11 cellular contexts compared by ENCODE assay signal in the genomic region with DNA sequence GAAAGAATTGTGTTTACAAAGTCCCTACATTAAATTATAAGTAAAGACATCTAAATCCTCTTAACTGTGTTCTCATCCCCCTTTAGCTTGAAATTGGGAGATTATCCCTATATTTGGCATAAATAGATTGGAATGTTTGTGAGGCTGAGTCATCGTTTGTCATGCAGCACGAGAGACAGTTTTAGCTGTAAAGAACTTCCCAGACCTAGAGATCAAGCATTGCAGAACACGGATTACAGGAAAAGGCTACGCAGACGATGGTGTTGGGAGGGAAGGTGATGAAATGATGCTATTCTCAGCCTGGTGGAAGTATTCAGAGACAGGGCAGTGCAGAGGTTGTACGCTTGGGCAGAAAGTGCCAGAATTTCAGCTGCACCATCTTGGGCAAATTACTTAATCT.
DNase-seq lines count a peak whose midpoint lies in the region; ATAC-seq and TF ChIP-seq lines count a peak whose summit lies in the region.
"Had no signal": no experiment of that assay in that cellular context is flagged by ENCODE, and none has a peak within 500 bp of the region (broad histone marks: within the 10 kb centered on the region; RNA-seq: fewer than 3 reads in every experiment).

No MANE protein-coding gene starts in this region.

- H3K9me2 ChIP-seq in PC-9 (ENCODE audit: insufficient read depth): no peaks in the 10 kb centered on the region

- no peaks in the 10 kb centered on the region for H4K20me1 ChIP-seq in PC-9 (ENCODE audit: insufficient read depth)

- no peaks in the 10 kb centered on the region for H3K36me3 Mint-ChIP-seq in T-helper 2 cell treated with Interferon-gamma antibody and Interleukin-4, amounts not matched to agents 5 μg/mL and 100 μg/mL, for 36 hours (ENCODE audit: low read depth)
- no peaks in the 10 kb centered on the region for H3K36me3 Mint-ChIP-seq in naive thymus-derived CD4-positive, alpha-beta T cell

- no peaks in the 10 kb centered on the region for H3K79me2 ChIP-seq in PC-9 (ENCODE audit: low read depth)

- no peaks in the 10 kb centered on the region for H3K27me3 ChIP-seq in PC-9 (ENCODE audit: insufficient read depth, low read depth)
- no peaks in the 10 kb centered on the region for H3K27me3 ChIP-seq in naive thymus-derived CD4-positive, alpha-beta T cell (ENCODE audit: control insufficient read depth in 2 of 2, insufficient read depth in 2 of 2, low read length in 2 of 2)

- peak overlapping the region; percentile 38; the same call in 1 of the 2 replicates for H3K27ac ChIP-seq in PC-9
- no peak overlapping the region for H3K27ac ChIP-seq in naive thymus-derived CD4-positive, alpha-beta T cell (ENCODE audit: low read depth, low read length)

- TF ChIP-seq CTCF in PC-9 (conservative IDR thresholded peaks at IDR 0.05) (no peak), epithelial cell of proximal tubule (conservative IDR thresholded peaks at IDR 0.05; ENCODE audit: low read depth, low read length) (no peak)

- no TSS peak for BruUV-seq in PC-9 (replicated peaks; lab: Mats Ljungman, UMichigan)

- POLR2A ChIA-PET in PC-9 (lab: Charles Lee; ENCODE audit: unreplicated experiment): no interaction called here
- POLR2A ChIA-PET in naive thymus-derived CD4-positive, alpha-beta T cell (lab: Charles Lee): no interaction called here

- peaks cover 13% of the 10 kb centered on the region for H3K4me1 ChIP-seq in PC-9 (replicated peaks; ENCODE audit: insufficient read depth)
- no peaks in the 10 kb centered on the region for H3K4me1 ChIP-seq in naive thymus-derived CD4-positive, alpha-beta T cell (ENCODE audit: control insufficient read depth in 2 of 2, insufficient read depth in 2 of 2, low read length in 2 of 2)

- no peaks in the 10 kb centered on the region for H3K36me3 ChIP-seq in PC-9 (ENCODE audit: low read depth)
- H3K36me3 ChIP-seq in naive thymus-derived CD4-positive, alpha-beta T cell (ENCODE audit: control insufficient read depth in 2 of 3, insufficient read depth in 3 of 3, low read length in 3 of 3): no peaks in the 10 kb centered on the region

- H3F3A ChIP-seq in PC-9 (ENCODE audit: insufficient read depth, low read depth): no peaks in the 10 kb centered on the region

- H3K9me3 ChIP-seq in PC-9 (ENCODE audit: insufficient read depth, low read depth): no peaks in the 10 kb centered on the region
- H3K9me3 ChIP-seq in naive thymus-derived CD4-positive, alpha-beta T cell (ENCODE audit: control insufficient read depth in 2 of 3, low read length in 3 of 3): no peaks in the 10 kb centered on the region

- no peak overlapping the region for H3K4me3 Mint-ChIP-seq in T-helper 2 cell treated with Interferon-gamma antibody and Interleukin-4, amounts not matched to agents 5 μg/mL and 100 μg/mL, for 36 hours
- no peak overlapping the region for H3K4me3 Mint-ChIP-seq in naive thymus-derived CD4-positive, alpha-beta T cell
- H3K4me3 Mint-ChIP-seq: effector memory CD8-positive, alpha-beta T cell; IgD-negative memory B cell; nephron had no signal

- no peak overlapping the region for H3K27ac Mint-ChIP-seq in T-helper 2 cell treated with Interferon-gamma antibody and Interleukin-4, amounts not matched to agents 5 μg/mL and 100 μg/mL, for 36 hours
- H3K27ac Mint-ChIP-seq in naive thymus-derived CD4-positive, alpha-beta T cell: no peak overlapping the region
- H3K27ac Mint-ChIP-seq: effector memory CD8-positive, alpha-beta T cell; IgD-negative memory B cell; nephron had no signal

- DNase-seq in DMS53 treated with DMSO at 0.1 percent for 48 hours (lab: John Stamatoyannopoulos, UW; ENCODE audit: unreplicated experiment) (peak; percentile 41), PC-9 (peak; percentile 5 to 72), epithelial cell of proximal tubule (ENCODE audit: low read depth) (peak; percentile 33), non-pigmented ciliary epithelial cell (ENCODE audit: low read depth) (peak; percentile 94)
- no peak for DNase-seq in activated CD4-positive, alpha-beta T cell treated with anti-CD3 and anti-CD28 coated beads for 1 hour
- no peak for DNase-seq in T-helper 2 cell treated with Interferon-gamma antibody and Interleukin-4, amounts not matched to agents 5 μg/mL and 100 μg/mL, for 36 hours (ENCODE audit: low spot score)
- DNase-seq in naive thymus-derived CD4-positive, alpha-beta T cell: no peak
- DNase-seq: effector memory CD8-positive, alpha-beta T cell had no signal

- peak overlapping the region; percentile 27 for H3K4me2 ChIP-seq in PC-9

- CTCF ChIA-PET in PC-9 (lab: Charles Lee): no interaction called here
- CTCF ChIA-PET in naive thymus-derived CD4-positive, alpha-beta T cell (lab: Charles Lee): no interaction called here

- H2AFZ ChIP-seq in PC-9: no peak overlapping the region

- H3K4me3 ChIP-seq in PC-9 (no peak overlapping the region), epithelial cell of proximal tubule (ENCODE audit: low read depth, low read length) (no peak overlapping the region)
- no peak overlapping the region for H3K4me3 ChIP-seq in naive thymus-derived CD4-positive, alpha-beta T cell (ENCODE audit: low read length)

- no peak for ATAC-seq in naive thymus-derived CD4-positive, alpha-beta T cell
- no peak for ATAC-seq in GM19467 (IDR thresholded peaks at IDR 0.05; ENCODE audit: unreplicated experiment)
- ATAC-seq: effector memory CD8-positive, alpha-beta T cell had no signal

- intact Hi-C loops in PC-9 (cut with micrococcal nuclease; ENCODE audit: unreplicated experiment): no loop called here
- intact Hi-C loops in naive thymus-derived CD4-positive, alpha-beta T cell (cut with micrococcal nuclease): no loop called here

- no peaks in the 10 kb centered on the region for H3K9me3 Mint-ChIP-seq in T-helper 2 cell treated with Interferon-gamma antibody and Interleukin-4, amounts not matched to agents 5 μg/mL and 100 μg/mL, for 36 hours
- H3K9me3 Mint-ChIP-seq in naive thymus-derived CD4-positive, alpha-beta T cell: no peaks in the 10 kb centered on the region
- H3K9me3 Mint-ChIP-seq: effector memory CD8-positive, alpha-beta T cell; nephron had no signal

- no peaks in the 10 kb centered on the region for H3K27me3 Mint-ChIP-seq in T-helper 2 cell treated with Interferon-gamma antibody and Interleukin-4, amounts not matched to agents 5 μg/mL and 100 μg/mL, for 36 hours (ENCODE audit: low read depth)
- H3K27me3 Mint-ChIP-seq in naive thymus-derived CD4-positive, alpha-beta T cell: peaks cover 2 to 23% (median 11%) of the 10 kb centered on the region in 5 donors
- H3K27me3 Mint-ChIP-seq: IgD-negative memory B cell had no signal

- H3K4me1 Mint-ChIP-seq in T-helper 2 cell treated with Interferon-gamma antibody and Interleukin-4, amounts not matched to agents 5 μg/mL and 100 μg/mL, for 36 hours (ENCODE audit: low read depth): no peaks in the 10 kb centered on the region
- no peaks in the 10 kb centered on the region for H3K4me1 Mint-ChIP-seq in naive thymus-derived CD4-positive, alpha-beta T cell

Comparison
In these comparisons a context has a peak if more than half of its experiments do, and no peak if none do; other contexts are left out.
1. DNase-seq: peak in DMS53 treated with DMSO at 0.1 percent for 48 hours (single experiment), PC-9 (2 of 2), epithelial cell of proximal tubule (single experiment) and non-pigmented ciliary epithelial cell (single experiment); none in activated CD4-positive, alpha-beta T cell treated with anti-CD3 and anti-CD28 coated beads for 1 hour (single experiment), T-helper 2 cell treated with Interferon-gamma antibody and Interleukin-4, amounts not matched to agents 5 μg/mL and 100 μg/mL, for 36 hours (single experiment) and naive thymus-derived CD4-positive, alpha-beta T cell (0 of 9).